Comparison of ENCODE assay signal across 1 cellular context in the genomic region with DNA sequence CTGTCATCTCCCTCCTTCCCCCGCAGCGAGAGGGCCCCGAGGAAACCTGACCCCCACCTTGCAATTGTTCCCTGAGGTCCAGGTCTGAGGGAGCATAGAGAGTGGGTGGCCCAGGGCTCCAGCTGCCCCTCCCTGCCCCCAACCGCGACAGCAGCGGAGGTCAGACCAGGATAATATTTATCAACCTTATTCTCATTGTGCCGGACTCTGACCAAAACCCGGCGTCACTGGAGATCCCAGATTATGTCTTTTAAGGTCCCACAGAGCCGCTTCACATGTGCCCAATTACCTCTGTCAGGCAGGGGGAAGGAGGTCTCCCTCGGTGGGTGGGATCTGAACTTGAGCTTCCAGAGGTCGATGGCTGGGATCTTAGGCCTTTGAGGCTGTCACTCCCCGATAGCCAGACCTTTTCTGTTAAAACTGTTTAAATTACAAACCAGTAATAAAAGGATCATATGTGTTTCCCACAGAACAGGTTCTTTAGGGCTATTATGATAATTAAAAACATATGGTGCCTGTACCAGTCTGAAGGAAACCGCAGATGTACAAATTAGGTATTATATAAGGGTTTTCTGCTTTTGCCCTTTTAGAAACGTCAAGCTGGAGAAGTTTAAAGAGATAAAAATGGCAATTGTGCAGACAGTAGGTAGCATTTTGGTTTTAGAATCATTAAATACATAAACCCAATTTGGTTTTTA.
TF ChIP-seq lines count a peak whose summit lies in the region.

No MANE protein-coding gene starts in this region.

TF ChIP-seq in A549, 52 proteins besides CTCF, POLR2A, EP300 and RAD21 (continued from another document):
- TF ChIP-seq HEYL (CRISPR knock-in tag; IDR thresholded peaks at IDR 0.05) (no peak), RFX5 (IDR thresholded peaks at IDR 0.05) (no peak), HDAC2 (IDR thresholded peaks at IDR 0.05) (no peak), SREBF2 (IDR thresholded peaks at IDR 0.05) (no peak)
- TF ChIP-seq, protein P1, sequence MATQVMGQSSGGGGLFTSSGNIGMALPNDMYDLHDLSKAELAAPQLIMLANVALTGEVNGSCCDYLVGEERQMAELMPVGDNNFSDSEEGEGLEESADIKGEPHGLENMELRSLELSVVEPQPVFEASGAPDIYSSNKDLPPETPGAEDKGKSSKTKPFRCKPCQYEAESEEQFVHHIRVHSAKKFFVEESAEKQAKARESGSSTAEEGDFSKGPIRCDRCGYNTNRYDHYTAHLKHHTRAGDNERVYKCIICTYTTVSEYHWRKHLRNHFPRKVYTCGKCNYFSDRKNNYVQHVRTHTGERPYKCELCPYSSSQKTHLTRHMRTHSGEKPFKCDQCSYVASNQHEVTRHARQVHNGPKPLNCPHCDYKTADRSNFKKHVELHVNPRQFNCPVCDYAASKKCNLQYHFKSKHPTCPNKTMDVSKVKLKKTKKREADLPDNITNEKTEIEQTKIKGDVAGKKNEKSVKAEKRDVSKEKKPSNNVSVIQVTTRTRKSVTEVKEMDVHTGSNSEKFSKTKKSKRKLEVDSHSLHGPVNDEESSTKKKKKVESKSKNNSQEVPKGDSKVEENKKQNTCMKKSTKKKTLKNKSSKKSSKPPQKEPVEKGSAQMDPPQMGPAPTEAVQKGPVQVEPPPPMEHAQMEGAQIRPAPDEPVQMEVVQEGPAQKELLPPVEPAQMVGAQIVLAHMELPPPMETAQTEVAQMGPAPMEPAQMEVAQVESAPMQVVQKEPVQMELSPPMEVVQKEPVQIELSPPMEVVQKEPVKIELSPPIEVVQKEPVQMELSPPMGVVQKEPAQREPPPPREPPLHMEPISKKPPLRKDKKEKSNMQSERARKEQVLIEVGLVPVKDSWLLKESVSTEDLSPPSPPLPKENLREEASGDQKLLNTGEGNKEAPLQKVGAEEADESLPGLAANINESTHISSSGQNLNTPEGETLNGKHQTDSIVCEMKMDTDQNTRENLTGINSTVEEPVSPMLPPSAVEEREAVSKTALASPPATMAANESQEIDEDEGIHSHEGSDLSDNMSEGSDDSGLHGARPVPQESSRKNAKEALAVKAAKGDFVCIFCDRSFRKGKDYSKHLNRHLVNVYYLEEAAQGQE (IDR thresholded peaks at IDR 0.05): no peak
